ENCODE assay signal across 8 cellular contexts in the genomic region with DNA sequence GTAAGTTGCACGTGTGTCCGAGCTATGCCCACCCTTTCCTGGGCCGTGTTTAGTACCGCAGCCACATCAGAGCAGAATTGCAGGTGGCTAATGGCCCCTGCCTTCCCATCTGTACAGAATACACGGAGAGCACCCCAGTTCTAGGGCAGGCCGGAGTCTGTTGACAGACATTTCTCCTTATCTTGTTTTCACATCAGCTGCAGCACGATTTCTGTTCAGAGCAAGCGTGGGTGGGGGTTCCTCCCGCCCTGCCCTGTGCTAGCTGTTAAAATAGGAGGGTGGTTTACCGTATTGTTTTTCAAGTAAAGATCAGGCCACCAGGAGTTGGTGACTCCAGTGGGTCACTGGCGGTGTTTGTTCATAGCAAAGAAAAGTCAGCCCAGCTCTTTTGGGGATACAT. TPM values are rescaled to one million over a fixed set of nuclear protein-coding genes. Genes with fewer than 3 reads are reported as not detected.
DNase-seq lines count a peak whose midpoint lies in the region; TF ChIP-seq lines count a peak whose summit lies in the region.

No MANE protein-coding gene starts in this region.

- CTCF ChIA-PET in RWPE1 (lab: Yijun Ruan, JAX) = interaction anchor here (0.6 kb wide), 1 partner anchor 339 kb away, joined by 3 read pairs; no protein-coding TSS in a partner anchor

- no peak overlapping the region for H3K27ac ChIP-seq in RWPE1

- peak; percentile 76 for DNase-seq in GM13977 (ENCODE audit: low spot score)
- peak; percentile 41 for DNase-seq in HT-29 (ENCODE audit: low spot score)
- peak; percentile 38 for DNase-seq in activated T-cell treated with anti-CD3 and anti-CD28 coated beads for 1 hour (ENCODE audit: low read depth)
- peak; percentile 40 to 42 for DNase-seq in stimulated activated CD4-positive, alpha-beta T cell treated with anti-CD3 and anti-CD28 coated beads, Interleukin-15, amount 100 ng/mL, for 1 hour (ENCODE audit: low read depth in 1 of 2, low spot score in 1 of 2)
- no peak for DNase-seq in 8988T
- no peak for DNase-seq in RWPE1 (ENCODE audit: low spot score)
- no peak for DNase-seq in foreskin melanocyte
- no peak for DNase-seq in NCI-H2081 treated with DMSO at 0.1 percent for 48 hours (lab: John Stamatoyannopoulos, UW)

- no peak for TF ChIP-seq CTCF in GM13977 (IDR thresholded peaks at IDR 0.05; ENCODE audit: extremely low read depth, insufficient read depth, missing control alignments)
- TF ChIP-seq CTCF in RWPE1 (conservative IDR thresholded peaks at IDR 0.05; ENCODE audit: low read depth) = no peak

- in situ Hi-C loops in GM13977 (cut with MboI; ENCODE audit: low pct_unique_long_range_greater_than_20kb, low sequenced_read_pairs, unreplicated experiment) = no loop called here

- POLR2A ChIA-PET in RWPE1 (lab: Yijun Ruan, JAX; ENCODE audit: low non-redundant PET) = no interaction called here

RNA-seq across cellular contexts. Expression of gene UBASH3B, which starts 41.1 kb away (rescaled TPM):
- 46.8 and 57.9 TPM in 2 replicates for total RNA-seq in HT-29 (2014; rRNA removed; shearing (Covaris generic))

Comparison
In these comparisons a context has a peak if more than half of its experiments do, and no peak if none do; other contexts are left out.
1. DNase-seq: peak in GM13977 (single experiment), HT-29 (single experiment), activated T-cell treated with anti-CD3 and anti-CD28 coated beads for 1 hour (single experiment) and stimulated activated CD4-positive, alpha-beta T cell treated with anti-CD3 and anti-CD28 coated beads, Interleukin-15, amount 100 ng/mL, for 1 hour (2 of 2); none in 8988T (single experiment), RWPE1 (single experiment), foreskin melanocyte (single experiment) and NCI-H2081 treated with DMSO at 0.1 percent for 48 hours (single experiment).